In genomic region chr4:54322817-54323417, GRCh38 we compare ENCODE assay signal across 1 cellular context.
TF ChIP-seq lines count a peak whose summit lies in the region.

No MANE protein-coding gene starts in this region.

TF ChIP-seq in WTC11, 78 proteins besides CTCF, POLR2A, EP300 and RAD21 (continued from another document):
- no peak for TF ChIP-seq HMGA2 (CRISPR knock-in tag; IDR thresholded peaks at IDR 0.05)
TF ChIP-seq in WTC11: peak in this region for 0.
